ENCODE assay signal across 17 cellular contexts in genomic region chr7:102289051-102289450, GRCh38. TPM values are rescaled to one million over a fixed set of nuclear protein-coding genes. Genes with fewer than 3 reads are reported as not detected.
DNase-seq lines count a peak whose midpoint lies in the region; ATAC-seq, FAIRE-seq and TF ChIP-seq lines count a peak whose summit lies in the region.
"Had no signal": no experiment of that assay in that cellular context is flagged by ENCODE, and none has a peak within 500 bp of the region (broad histone marks: within the 10 kb centered on the region; RNA-seq: fewer than 3 reads in every experiment).

No MANE protein-coding gene starts in this region.

- FAIRE-seq in GM12891 (lab: Jason Lieb, UNC), result peak; percentile 90

- H3K4me1 ChIP-seq in BLaER1 (peaks cover 83% of the 10 kb centered on the region), smooth muscle cell (ENCODE audit: low read depth) (peaks cover 17% of the 10 kb centered on the region)

- 89% methylated on average over 10 of the region's 10 CpGs for WGBS in smooth muscle cell (ENCODE audit: low lambda C conversion rate)

- peaks cover 52 to 73% (median 70%) of the 10 kb centered on the region in 3 donors for H3K4me1 Mint-ChIP-seq in naive B cell

- H3K27me3 ChIP-seq in BLaER1, result no peaks in the 10 kb centered on the region; the same call in 1 of the 2 replicates
- H3K27me3 ChIP-seq in smooth muscle cell (ENCODE audit: low read depth), result no peaks in the 10 kb centered on the region
- H3K27me3 ChIP-seq: right atrium auricular region had no signal

- H4K20me1 ChIP-seq in BLaER1 (peaks cover 85% of the 10 kb centered on the region), smooth muscle cell (ENCODE audit: low read depth) (peaks cover 49% of the 10 kb centered on the region)

- DNase-seq in GM12891 (ENCODE audit: insufficient read length, low spot score) (no peak), RPMI8226 (peak; percentile 95), naive B cell (peak; percentile 48), HuH-7.5 (ENCODE audit: low spot score) (no peak), smooth muscle cell (lab: John Stamatoyannopoulos, UW; ENCODE audit: unreplicated experiment) (no peak), NCI-H2029 treated with DMSO at 0.1 percent for 48 hours (lab: John Stamatoyannopoulos, UW) (no peak)
- DNase-seq: activated CD4-positive, CD25-positive, alpha-beta regulatory T cell treated with anti-CD3 and anti-CD28 coated beads, Interleukin-2, amount 50 U/mL, for 72 hours; activated naive CD4-positive, alpha-beta T cell treated with Interleukin-2 at 50 U/mL for 16 hours; NCI-H1694; NCI-H345; SIG-M5 had no signal

- no peak overlapping the region for H2AFZ ChIP-seq in smooth muscle cell (ENCODE audit: low read depth)

- H3K27ac ChIP-seq in BLaER1 (peak overlapping the region; percentile 84), smooth muscle cell (ENCODE audit: low read depth) (no peak overlapping the region)
- H3K27ac ChIP-seq: esophagus muscularis mucosa, neutrophil, right atrium auricular region had no signal

- TF ChIP-seq POLR2A in GM12891 (IDR thresholded peaks at IDR 0.05; ENCODE audit: low read depth, low read length), result no peak

- no peaks in the 10 kb centered on the region for H3K9me3 Mint-ChIP-seq in naive B cell

- ATAC-seq in naive B cell (ENCODE audit: low read depth in 2 of 2) (peak; percentile 20 to 31), HG03196 (IDR thresholded peaks at IDR 0.05; ENCODE audit: unreplicated experiment) (no peak)

- H3K9me3 ChIP-seq in BLaER1 (no peaks in the 10 kb centered on the region), smooth muscle cell (replicated peaks; ENCODE audit: low read depth) (no peaks in the 10 kb centered on the region)
- H3K9me3 ChIP-seq: esophagus muscularis mucosa, neutrophil, right atrium auricular region had no signal

- peak overlapping the region; percentile 84 to 96 (median 92) for H3K4me3 Mint-ChIP-seq in naive B cell

- H3K9ac ChIP-seq in BLaER1 (peak overlapping the region; percentile 87), smooth muscle cell (ENCODE audit: low read depth) (no peak overlapping the region)

- no peaks in the 10 kb centered on the region for H3K79me2 ChIP-seq in smooth muscle cell (ENCODE audit: low read depth)

- H3K4me3 ChIP-seq in BLaER1, result peak overlapping the region; percentile 93
- no peak overlapping the region for H3K4me3 ChIP-seq in smooth muscle cell
- H3K4me3 ChIP-seq: esophagus muscularis mucosa, lung, right atrium auricular region had no signal

- no peak for TF ChIP-seq CTCF in smooth muscle cell (IDR thresholded peaks at IDR 0.05; ENCODE audit: borderline replicate concordance, insufficient read depth, poor library complexity, severe bottlenecking)

- H3K27me3 Mint-ChIP-seq in naive B cell, result no peaks in the 10 kb centered on the region

- H3K4me2 ChIP-seq in BLaER1 (peak overlapping the region; percentile 100), smooth muscle cell (no peak overlapping the region)

- no peaks in the 10 kb centered on the region for H3F3A ChIP-seq in smooth muscle cell (ENCODE audit: low read depth)

- no peaks in the 10 kb centered on the region for H3K36me3 Mint-ChIP-seq in naive B cell

- H3K27ac Mint-ChIP-seq in naive B cell, result peak overlapping the region; percentile 59 to 93 (median 86)

- peaks cover 15% of the 10 kb centered on the region; the same call in 1 of the 2 replicates for H3K36me3 ChIP-seq in BLaER1
- no peaks in the 10 kb centered on the region for H3K36me3 ChIP-seq in smooth muscle cell (ENCODE audit: low read depth)
- H3K36me3 ChIP-seq: esophagus muscularis mucosa, neutrophil, right atrium auricular region had no signal

TF ChIP-seq in GM12891, 5 proteins besides CTCF, POLR2A, EP300 and RAD21:
- no peak for TF ChIP-seq SPI1 (IDR thresholded peaks at IDR 0.05; ENCODE audit: low read depth, low read length)
- TF ChIP-seq PAX5 (IDR thresholded peaks at IDR 0.05; ENCODE audit: insufficient read depth, low read length, severe bottlenecking), result no peak
- TF ChIP-seq TAF1 (IDR thresholded peaks at IDR 0.05; ENCODE audit: low read depth, low read length), result no peak
- TF ChIP-seq POLR2AphosphoS5 (IDR thresholded peaks at IDR 0.05; ENCODE audit: low read depth, low read length), result no peak
- TF ChIP-seq POU2F2 (IDR thresholded peaks at IDR 0.05; ENCODE audit: low read depth, low read length), result no peak

RNA-seq across cellular contexts. Expression of gene SH2B2, which starts 2.4 kb away (rescaled TPM):
- 12.1 TPM for polyA plus RNA-seq in GM12891 (2012; ENCODE audit: low read depth, missing spikeins)
- polyA plus RNA-seq in naive B cell (ENCODE audit: low read depth in 6 of 6), result 10 to 100 TPM; 15.4 to 78.4 (median 27.2) TPM
- 6.3 and 8.2 TPM in 2 replicates for total RNA-seq in smooth muscle cell
- polyA plus RNA-seq in smooth muscle cell, result 12.4 and 14.6 TPM in 2 replicates

Comparison
In these comparisons a context has a peak if more than half of its experiments do, and no peak if none do; other contexts are left out.
1. DNase-seq: peak in RPMI8226 (single experiment) and naive B cell (single experiment); none in GM12891 (single experiment), HuH-7.5 (single experiment), smooth muscle cell (single experiment) and NCI-H2029 treated with DMSO at 0.1 percent for 48 hours (single experiment).